8 cellular contexts compared by ENCODE assay signal in genomic region chr6:26103141-26103769, GRCh38. TPM values are rescaled to one million over a fixed set of nuclear protein-coding genes. Genes with fewer than 3 reads are reported as not detected.
DNase-seq lines count a peak whose midpoint lies in the region; ATAC-seq and TF ChIP-seq lines count a peak whose summit lies in the region.

No MANE protein-coding gene starts in this region.

- H3K9me3 ChIP-seq in iPS-15b (ENCODE audit: control insufficient read depth, insufficient read depth, low read length): peaks cover 9% of the 10 kb centered on the region
- H3K9me3 ChIP-seq in stomach: no peaks in the 10 kb centered on the region

- H3K27me3 Mint-ChIP-seq in activated T-cell treated with anti-CD3 and anti-CD28 coated beads, Interleukin-2, amount 50 U/mL, for 24 hours: peaks cover 2% of the 10 kb centered on the region
- peaks cover 3% of the 10 kb centered on the region for H3K27me3 Mint-ChIP-seq in activated naive CD8-positive, alpha-beta T cell treated with anti-CD3 and anti-CD28 coated beads, Interleukin-2, amount 50 U/mL, for 24 hours

- H3K36me3 ChIP-seq in iPS-15b (ENCODE audit: control insufficient read depth, insufficient read depth, low read length) (no peaks in the 10 kb centered on the region), stomach (no peaks in the 10 kb centered on the region)

- H3K4me1 Mint-ChIP-seq in activated T-cell treated with anti-CD3 and anti-CD28 coated beads, Interleukin-2, amount 50 U/mL, for 24 hours (ENCODE audit: low read depth): peaks cover 17% of the 10 kb centered on the region
- peaks cover 18% of the 10 kb centered on the region for H3K4me1 Mint-ChIP-seq in activated naive CD8-positive, alpha-beta T cell treated with anti-CD3 and anti-CD28 coated beads, Interleukin-2, amount 50 U/mL, for 24 hours

- no peak for TF ChIP-seq EP300 in stomach (IDR thresholded peaks at IDR 0.05)

- WGBS in stomach, 5 donors: 10 to 13% (median 12%) methylated on average over 9 of the region's 9 CpGs

- H3K4me3 ChIP-seq in iPS-15b (ENCODE audit: low read depth, low read length) (peak overlapping the region; percentile 14), stomach (peak overlapping the region; percentile 22 to 53 (median 42))

- H3K36me3 Mint-ChIP-seq in activated T-cell treated with anti-CD3 and anti-CD28 coated beads, Interleukin-2, amount 50 U/mL, for 24 hours (ENCODE audit: low read depth): no peaks in the 10 kb centered on the region
- peaks cover 3% of the 10 kb centered on the region for H3K36me3 Mint-ChIP-seq in activated naive CD8-positive, alpha-beta T cell treated with anti-CD3 and anti-CD28 coated beads, Interleukin-2, amount 50 U/mL, for 24 hours (ENCODE audit: low read depth)

- peak overlapping the region; percentile 80 for H3K4me3 Mint-ChIP-seq in activated T-cell treated with anti-CD3 and anti-CD28 coated beads, Interleukin-2, amount 50 U/mL, for 24 hours
- H3K4me3 Mint-ChIP-seq in activated naive CD8-positive, alpha-beta T cell treated with anti-CD3 and anti-CD28 coated beads, Interleukin-2, amount 50 U/mL, for 24 hours: peak overlapping the region; percentile 79

- DNase-seq in activated T-cell treated with anti-CD3 and anti-CD28 coated beads, Interleukin-2, amount 50 U/mL, for 24 hours: no peak
- DNase-seq in activated T-cell treated with anti-CD3 and anti-CD28 coated beads, Interleukin-2, amount 50 U/mL, for 48 hours: no peak
- no peak for DNase-seq in activated naive CD8-positive, alpha-beta T cell treated with anti-CD3 and anti-CD28 coated beads, Interleukin-2, amount 50 U/mL, for 24 hours
- DNase-seq in stomach: no peak
- no peak for DNase-seq in foreskin melanocyte
- no peak for DNase-seq in NCI-H1436 treated with DMSO at 0.1 percent for 48 hours (lab: John Stamatoyannopoulos, UW)

- peak; percentile 82 for ATAC-seq in HG03432 (IDR thresholded peaks at IDR 0.05; ENCODE audit: unreplicated experiment)
- ATAC-seq in activated naive CD8-positive, alpha-beta T cell treated with anti-CD3 and anti-CD28 coated beads, Interleukin-2, amount 50 U/mL, for 24 hours: peak; percentile 79

- H3K9me3 Mint-ChIP-seq in activated T-cell treated with anti-CD3 and anti-CD28 coated beads, Interleukin-2, amount 50 U/mL, for 24 hours: no peaks in the 10 kb centered on the region
- no peaks in the 10 kb centered on the region for H3K9me3 Mint-ChIP-seq in activated naive CD8-positive, alpha-beta T cell treated with anti-CD3 and anti-CD28 coated beads, Interleukin-2, amount 50 U/mL, for 24 hours

- H3K27ac ChIP-seq in stomach: peak overlapping the region; percentile 90 to 93 (median 92)

- no peak for TF ChIP-seq POLR2A in stomach (IDR thresholded peaks at IDR 0.05)

- no peak for TF ChIP-seq CTCF in stomach (IDR thresholded peaks at IDR 0.05)

- H3K27ac Mint-ChIP-seq in activated T-cell treated with anti-CD3 and anti-CD28 coated beads, Interleukin-2, amount 50 U/mL, for 24 hours: peak overlapping the region; percentile 96
- H3K27ac Mint-ChIP-seq in activated naive CD8-positive, alpha-beta T cell treated with anti-CD3 and anti-CD28 coated beads, Interleukin-2, amount 50 U/mL, for 24 hours: peak overlapping the region; percentile 98

- H3K27me3 ChIP-seq in iPS-15b (ENCODE audit: control insufficient read depth, insufficient read depth, low read length) (no peaks in the 10 kb centered on the region), stomach (no peaks in the 10 kb centered on the region)

- no peak overlapping the region for H3K9ac ChIP-seq in iPS-15b (ENCODE audit: low read depth, low read length)

- intact Hi-C loops in stomach (cut with DNase I; ENCODE audit: low total_unique reads): no loop called here

- H3K4me1 ChIP-seq in iPS-15b (ENCODE audit: control insufficient read depth, insufficient read depth, low read length) (peaks cover 5% of the 10 kb centered on the region), stomach (peaks cover 9 to 24% (median 19%) of the 10 kb centered on the region in 4 donors)

RNA-seq across cellular contexts. Expression of gene HFE, which starts 16.0 kb away (rescaled TPM):
- total RNA-seq in stomach: 1 to 10 TPM; 3.5 to 8.2 (median 4.5) TPM
- 1 to 10 TPM; 1.5 to 3.7 (median 3.5) TPM for polyA plus RNA-seq in stomach
